ENCODE assay signal across 16 cellular contexts in genomic region chr9:110364451-110364850, GRCh38. TPM values are rescaled to one million over a fixed set of nuclear protein-coding genes. Genes with fewer than 3 reads are reported as not detected.
A peak's percentile ranks its signal among the peaks of the same experiment; 100 is the strongest.
DNase-seq lines count a peak whose midpoint lies in the region; ATAC-seq, FAIRE-seq and TF ChIP-seq lines count a peak whose summit lies in the region.
"Had no signal": no experiment of that assay in that cellular context is flagged by ENCODE, and none has a peak within 500 bp of the region (broad histone marks: within the 10 kb centered on the region; RNA-seq: fewer than 3 reads in every experiment).

No MANE protein-coding gene starts in this region.

- intact Hi-C loops in PC-3 (cut with micrococcal nuclease), result no loop called here

- no peaks in the 10 kb centered on the region for H3K9me2 ChIP-seq in PC-3 (replicated peaks; ENCODE audit: low read length)

- no peaks in the 10 kb centered on the region for H3K9me3 ChIP-seq in A549
- no peaks in the 10 kb centered on the region for H3K9me3 ChIP-seq in PC-3 (ENCODE audit: low read length)
- H3K9me3 ChIP-seq: Caco-2 had no signal

- H3K4me2 ChIP-seq in A549, result peak overlapping the region; percentile 50; the same call in 2 of the 3 replicates
- no peak overlapping the region for H3K4me2 ChIP-seq in PC-3 (ENCODE audit: low read length)

- FAIRE-seq in A549 (lab: Jason Lieb, UNC), result no peak
- FAIRE-seq in H54 (lab: Jason Lieb, UNC), result peak; percentile 11
- FAIRE-seq: GM18507 had no signal

- no peak for TF ChIP-seq RAD21 in A549 (conservative IDR thresholded peaks at IDR 0.05 in 1 of 2, IDR thresholded peaks at IDR 0.05 in 1 of 2)

- no peaks in the 10 kb centered on the region for H3K36me3 ChIP-seq in PC-3 (ENCODE audit: low read depth, low read length)

- ATAC-seq in A549, result no peak
- ATAC-seq in PC-3, result peak; percentile 33
- peak; percentile 57 for ATAC-seq in esophagus mucosa

- TF ChIP-seq EP300 in A549 (IDR thresholded peaks at IDR 0.05), result no peak

- CTCF ChIA-PET in A549 (lab: Yijun Ruan, JAX), result no interaction called here
- CTCF ChIA-PET in PC-3 (lab: Charles Lee), result no interaction called here

- 66% methylated on average over 2 of the region's 2 CpGs for WGBS in A549 (ENCODE audit: missing lambda C conversion rate)

- no peaks in the 10 kb centered on the region for H3K79me2 ChIP-seq in PC-3 (ENCODE audit: low read length)

- H3K27me3 ChIP-seq in PC-3 (ENCODE audit: low read length), result no peaks in the 10 kb centered on the region

- no TSS peak for BruUV-seq in PC-3 (replicated peaks; lab: Mats Ljungman, UMichigan)

- H3K9ac ChIP-seq in PC-3 (ENCODE audit: low read length), result no peak overlapping the region
- H3K9ac ChIP-seq: GM23248 had no signal

- DNase-seq in A549 (ENCODE audit: low read depth in 1 of 2, low spot score in 1 of 2), result no peak
- DNase-seq in H54 (ENCODE audit: insufficient read length, low spot score), result no peak
- DNase-seq in PC-3, result no peak
- DNase-seq in SKM-1 (lab: John Stamatoyannopoulos, UW; ENCODE audit: unreplicated experiment), result no peak
- no peak for DNase-seq in NCI-H2107 (lab: John Stamatoyannopoulos, UW)
- DNase-seq in inferior parietal cortex (ENCODE audit: extremely low spot score), result no peak
- DNase-seq: Caco-2; CD8-positive, alpha-beta memory T cell; GM23248; H7 had no signal

- POLR2A ChIA-PET in A549 (lab: Yijun Ruan, JAX), result no interaction called here
- POLR2A ChIA-PET in PC-3 (lab: Charles Lee; ENCODE audit: unreplicated experiment), result interaction anchor here (0.6 kb wide), 1 partner anchor 13 kb away, joined by 3 read pairs; no protein-coding TSS in a partner anchor

- H3K4me1 ChIP-seq in A549 (peaks cover 13% of the 10 kb centered on the region), PC-3 (ENCODE audit: insufficient read depth, low read length) (peaks cover 17% of the 10 kb centered on the region)
- H3K4me1 ChIP-seq: Caco-2 had no signal

- no peak overlapping the region for H3K4me3 ChIP-seq in A549
- H3K4me3 ChIP-seq in PC-3 (ENCODE audit: low read length), result no peak overlapping the region
- H3K4me3 ChIP-seq: GM23248 had no signal

- H3F3A ChIP-seq in PC-3 (ENCODE audit: low read length, unreplicated experiment), result no peaks in the 10 kb centered on the region

- TF ChIP-seq CTCF in A549 (IDR thresholded peaks at IDR 0.05) (no peak), PC-3 (conservative IDR thresholded peaks at IDR 0.05; ENCODE audit: low read depth, low read length) (no peak)

- H3K27ac ChIP-seq in A549, result no peak overlapping the region
- no peak overlapping the region for H3K27ac ChIP-seq in PC-3 (ENCODE audit: low read length)
- H3K27ac ChIP-seq: GM23248 had no signal

- no peaks in the 10 kb centered on the region for H4K20me1 ChIP-seq in PC-3 (ENCODE audit: low read length)

- TF ChIP-seq POLR2A in A549 (IDR thresholded peaks at IDR 0.05; ENCODE audit: low read length) (no peak), H54 (IDR thresholded peaks at IDR 0.05; ENCODE audit: low read depth, low read length) (no peak)

- no peak overlapping the region for H2AFZ ChIP-seq in PC-3 (ENCODE audit: low read length)
- H2AFZ ChIP-seq: GM23248 had no signal

TF ChIP-seq in A549, 52 proteins besides CTCF, POLR2A, EP300 and RAD21:
- TF ChIP-seq HOXB5 (CRISPR knock-in tag; IDR thresholded peaks at IDR 0.05), result no peak
- no peak for TF ChIP-seq ELK1 (IDR thresholded peaks at IDR 0.05; ENCODE audit: low read depth, low read length)
- TF ChIP-seq CHD2 (IDR thresholded peaks at IDR 0.05; ENCODE audit: low read length, partially characterized antibody), result no peak
- no peak for TF ChIP-seq RFX5 (IDR thresholded peaks at IDR 0.05)
- no peak for TF ChIP-seq NPAS2 (CRISPR knock-in tag; IDR thresholded peaks at IDR 0.05; ENCODE audit: borderline replicate concordance)
- TF ChIP-seq POLR2AphosphoS2 (conservative IDR thresholded peaks at IDR 0.05; ENCODE audit: low read length), result no peak
- no peak for TF ChIP-seq HES2 (IDR thresholded peaks at IDR 0.05)
- TF ChIP-seq MAFK (IDR thresholded peaks at IDR 0.05; ENCODE audit: partially characterized antibody), result no peak
- TF ChIP-seq BCL3 (IDR thresholded peaks at IDR 0.05), result no peak
- no peak for TF ChIP-seq PHF8 (IDR thresholded peaks at IDR 0.05; ENCODE audit: borderline replicate concordance, low read depth)
- TF ChIP-seq RARB (CRISPR knock-in tag; IDR thresholded peaks at IDR 0.05), result no peak
- TF ChIP-seq HOXB13 (CRISPR knock-in tag; IDR thresholded peaks at IDR 0.05; ENCODE audit: low read depth), result no peak

RNA-seq across cellular contexts. Expression of gene TXNDC8, which starts 26.8 kb away (rescaled TPM):
- not detected in 2 replicates for polyA plus RNA-seq in A549 (2011; rRNA removed)
- not detected in 2 replicates for polyA plus RNA-seq in A549 (2012; cell fraction: cytosol; rRNA removed)
- not detected in 2 replicates for polyA plus RNA-seq in A549 (2012; cell fraction: nucleus; rRNA removed)
- polyA plus RNA-seq in A549 (2017; fragmentation: RNase III; extraction: RNeasy Plus Mini Kit Qiagen cat#74134 plus additional on column Dnase treatment), result not detected in 3 replicates
- not detected in 2 replicates for polyA minus RNA-seq in A549 (2011; rRNA and poly(A)+ RNA removed)
- total RNA-seq in PC-3 (2014; rRNA removed), result not detected in 2 replicates
- total RNA-seq in esophagus mucosa, result not detected
- total RNA-seq: A673; Caco-2; CD8-positive, alpha-beta memory T cell; Daoy; GM23248; H7 had no signal
- polyA plus RNA-seq: BJ; CD14-positive monocyte; CD8-positive, alpha-beta memory T cell; GM23248 had no signal

Comparison
In these comparisons a context has a peak if more than half of its experiments do, and no peak if none do; other contexts are left out.
1. ATAC-seq: peak in PC-3 (single experiment) and esophagus mucosa (single experiment); none in A549 (0 of 2).